15 cellular contexts compared by ENCODE assay signal in the genomic region with DNA sequence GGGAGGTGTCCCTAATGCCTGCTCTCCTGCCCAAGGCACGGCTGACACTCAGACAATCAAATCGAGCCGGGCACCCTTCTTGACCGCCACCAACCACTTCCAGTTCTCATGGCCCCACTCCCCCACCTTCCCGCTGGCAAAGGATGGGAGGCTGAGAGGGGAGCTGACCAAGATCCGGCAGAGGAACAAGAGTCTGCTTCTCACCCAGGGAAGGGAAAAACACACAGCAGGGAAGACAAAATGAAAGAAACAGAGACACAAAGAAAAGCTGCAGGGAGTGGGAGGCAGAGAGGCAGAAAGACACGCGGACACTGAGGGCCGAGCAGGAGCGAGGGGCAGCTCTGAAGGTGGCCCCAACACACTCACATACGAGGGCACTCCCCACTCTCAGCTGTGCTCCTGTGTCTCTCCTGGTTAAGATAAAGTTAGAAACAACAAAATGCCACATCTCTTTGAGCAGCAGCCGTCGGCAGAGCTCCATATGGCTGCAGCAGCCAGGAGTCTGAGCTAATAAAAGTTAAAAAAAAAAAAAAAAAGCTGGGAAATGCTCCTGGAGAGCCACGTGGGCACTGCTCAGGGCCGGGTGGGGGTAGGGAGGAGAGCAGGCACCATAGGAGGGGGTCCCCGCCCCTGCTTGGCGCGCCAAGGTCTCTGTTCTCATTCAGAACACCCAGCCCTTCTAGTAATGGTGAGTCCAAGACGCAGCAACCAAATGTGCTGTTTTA. TPM values are rescaled to one million over a fixed set of nuclear protein-coding genes. Genes with fewer than 3 reads are reported as not detected.
DNase-seq lines count a peak whose midpoint lies in the region; ATAC-seq and TF ChIP-seq lines count a peak whose summit lies in the region.
"Had no signal": no experiment of that assay in that cellular context is flagged by ENCODE, and none has a peak within 500 bp of the region (broad histone marks: within the 10 kb centered on the region; RNA-seq: fewer than 3 reads in every experiment).

No MANE protein-coding gene starts in this region.

- H3K27ac Mint-ChIP-seq in nephron, result peak overlapping the region in 2 of 3 experiments; percentile 84

- no peak for TF ChIP-seq RAD21 in IMR-90 (IDR thresholded peaks at IDR 0.05; ENCODE audit: low read length)

- peaks cover 49% of the 10 kb centered on the region for H3K4me1 Mint-ChIP-seq in nephron

- H3K27me3 ChIP-seq in A673 (replicated peaks; ENCODE audit: insufficient read depth, low read depth, low read length, poor library complexity) (no peaks in the 10 kb centered on the region), IMR-90 (ENCODE audit: control insufficient read depth, insufficient read depth, low read length) (peaks cover 6% of the 10 kb centered on the region; the same call in 1 of the 2 replicates), dorsolateral prefrontal cortex (no peaks in the 10 kb centered on the region)
- H3K27me3 ChIP-seq: neutrophil had no signal

- H3K79me1 ChIP-seq in IMR-90 (ENCODE audit: low read depth in 1 of 2, low read length in 2 of 2), result no peaks in the 10 kb centered on the region

- H2AFZ ChIP-seq in IMR-90 (replicated peaks; ENCODE audit: low read length, poor library complexity), result peak overlapping the region; percentile 78

- no peak overlapping the region for H2BK20ac ChIP-seq in IMR-90 (ENCODE audit: low read depth, low read length)

- no peak overlapping the region; the same call in 1 of the 2 replicates for H3K4ac ChIP-seq in IMR-90 (ENCODE audit: low read depth, low read length)

- H4K5ac ChIP-seq in IMR-90 (ENCODE audit: low read depth, low read length), result no peak overlapping the region; the same call in 1 of the 2 replicates

- TF ChIP-seq POLR2A in IMR-90 (IDR thresholded peaks at IDR 0.05; ENCODE audit: low read depth, low read length), result no peak

- H2BK120ac ChIP-seq in IMR-90 (ENCODE audit: low read depth, low read length), result no peak overlapping the region

- intact Hi-C loops in A673 (cut with micrococcal nuclease; ENCODE audit: unreplicated experiment) (no loop called here), IMR-90 (cut with micrococcal nuclease) (no loop called here), dorsolateral prefrontal cortex (cut with DNase I) (no loop called here), posterior vena cava (cut with DNase I) (no loop called here)

- H3K27ac ChIP-seq in A673 (ENCODE audit: low read depth, low read length, poor library complexity, severe bottlenecking) (no peak overlapping the region), IMR-90 (ENCODE audit: insufficient read depth, low read length) (no peak overlapping the region), dorsolateral prefrontal cortex (peak overlapping the region in 29 of 59 donors; percentile 2 to 67 (median 43))
- H3K27ac ChIP-seq: lower lobe of right lung, neutrophil had no signal

- H3K9me1 ChIP-seq in IMR-90 (ENCODE audit: insufficient read depth, low read length), result no peaks in the 10 kb centered on the region; the same call in 1 of the 2 replicates

- no peak overlapping the region for H2BK5ac ChIP-seq in IMR-90 (ENCODE audit: low read depth, low read length, poor library complexity, severe bottlenecking)

- no peak for ATAC-seq in IMR-90 (ENCODE audit: low read depth)
- ATAC-seq: lower lobe of right lung, PC-3 had no signal

- dilution Hi-C loops in IMR-90 (cut with HindIII; ENCODE audit: low sequenced_read_pairs, unreplicated experiment), result no loop called here

- CTCF ChIA-PET in A673 (lab: Charles Lee) (interaction anchor here (0.5 to 0.6 kb wide), 2 partner anchors 22 to 856 kb away, joined by 3 read pairs; no protein-coding TSS in a partner anchor), IMR-90 (lab: Yijun Ruan, JAX) (no interaction called here)

- H3K4me3 Mint-ChIP-seq in nephron, result peak overlapping the region; percentile 38 to 54 (median 48)

- H3K56ac ChIP-seq in IMR-90 (ENCODE audit: extremely low read depth, insufficient read depth, low read length), result no peak overlapping the region

- no peak overlapping the region for H2AK9ac ChIP-seq in IMR-90 (replicated peaks; ENCODE audit: low read depth, low read length, poor library complexity)

- in situ Hi-C loops in IMR-90 (cut with MboI; ENCODE audit: low sequenced_read_pairs), result no loop called here

- H3K14ac ChIP-seq in IMR-90 (replicated peaks; ENCODE audit: low read depth, low read length), result no peak overlapping the region; the same call in 1 of the 2 replicates

- H3K36me3 Mint-ChIP-seq in nephron (ENCODE audit: low read depth), result no peaks in the 10 kb centered on the region

- DNase-seq in A673 (ENCODE audit: low spot score), result no peak
- DNase-seq in IMR-90, result no peak
- DNase-seq in dorsolateral prefrontal cortex, result no peak
- no peak for DNase-seq in NCI-H524 treated with DMSO at 0.1 percent for 48 hours (lab: John Stamatoyannopoulos, UW)
- no peak for DNase-seq in NCI-H748 treated with DMSO at 0.1 percent for 48 hours (lab: John Stamatoyannopoulos, UW)
- DNase-seq in dermis blood vessel endothelial cell, result no peak
- no peak for DNase-seq in posterior vena cava (ENCODE audit: low spot score)
- DNase-seq: ACHN, Calu3, erythroblast, lower lobe of right lung, NCI-H226, PC-3 had no signal

- POLR2A ChIA-PET in A673 (lab: Charles Lee; ENCODE audit: low non-redundant PET) (no interaction called here), IMR-90 (lab: Charles Lee; ENCODE audit: unreplicated experiment) (no interaction called here)

- peak overlapping the region; percentile 16; the same call in 1 of the 2 replicates for H3K4me2 ChIP-seq in IMR-90 (ENCODE audit: low read depth, low read length)

- WGBS in IMR-90 (ENCODE audit: extremely low coverage in 2 of 2, insufficient read length in 1 of 2), 2 experiments, result 60% methylated on average over 2 of the region's 19 CpGs; no CpG with 5 or more reads in 1 of the 2 experiments

- H4K20me1 ChIP-seq in IMR-90 (ENCODE audit: insufficient read depth, low read length), result no peaks in the 10 kb centered on the region

- 0 out of 2 replicates have a peak overlapping the region, but pooled peaks have one; percentile 80 for H3K23ac ChIP-seq in IMR-90 (ENCODE audit: low read depth, low read length)

- H3K4me3 ChIP-seq in A673 (ENCODE audit: low read depth, low read length, poor library complexity, severe bottlenecking), result no peak overlapping the region
- H3K4me3 ChIP-seq in IMR-90 (ENCODE audit: insufficient read depth, low read depth, low read length), result no peak overlapping the region
- peak overlapping the region in 44 of 59 donors; percentile 2 to 54 (median 30) for H3K4me3 ChIP-seq in dorsolateral prefrontal cortex
- H3K4me3 ChIP-seq: lower lobe of right lung had no signal

- BruUV-seq in A673 (replicated peaks; lab: Mats Ljungman, UMichigan) (TSS peak; percentile 27), IMR-90 (replicated peaks; lab: Mats Ljungman, UMichigan) (no TSS peak)

- H3K4me1 ChIP-seq in A673 (ENCODE audit: insufficient read depth, low read length, poor library complexity, severe bottlenecking), result peaks cover 29% of the 10 kb centered on the region
- H3K4me1 ChIP-seq in IMR-90 (ENCODE audit: control insufficient read depth, insufficient read depth, low read length), result peaks cover 8% of the 10 kb centered on the region

- H3K36me3 ChIP-seq in A673 (ENCODE audit: insufficient read depth, low read length, poor library complexity, severe bottlenecking), result no peaks in the 10 kb centered on the region
- H3K36me3 ChIP-seq in IMR-90 (ENCODE audit: control insufficient read depth, insufficient read depth, low read length), result no peaks in the 10 kb centered on the region
- H3K36me3 ChIP-seq: lower lobe of right lung had no signal

- TF ChIP-seq CTCF in A673 (conservative IDR thresholded peaks at IDR 0.05; ENCODE audit: low read depth, low read length) (no peak), IMR-90 (conservative IDR thresholded peaks at IDR 0.05; ENCODE audit: low read depth, low read length) (no peak), dorsolateral prefrontal cortex (IDR thresholded peaks at IDR 0.05 in 54 of 56, conservative IDR thresholded peaks at IDR 0.05 in 2 of 56; ENCODE audit: low read depth in 1 of 56, partially characterized antibody in 56 of 56) (no peak), nephron (IDR thresholded peaks at IDR 0.05; ENCODE audit: unreplicated experiment in 3 of 3) (no peak)

- no peak overlapping the region for H3K9ac ChIP-seq in IMR-90 (ENCODE audit: low read depth, low read length)

- H3K27me3 Mint-ChIP-seq in nephron (ENCODE audit: low read depth), result peaks cover 11% of the 10 kb centered on the region

- no peak overlapping the region; the same call in 1 of the 2 replicates for H3K18ac ChIP-seq in IMR-90 (ENCODE audit: low read depth, low read length)

- H3K9me3 ChIP-seq in A673 (ENCODE audit: low read depth, low read length, poor library complexity, severe bottlenecking), result no peaks in the 10 kb centered on the region
- H3K9me3 ChIP-seq in IMR-90 (ENCODE audit: control insufficient read depth, insufficient read depth, low read length), result no peaks in the 10 kb centered on the region
- H3K9me3 ChIP-seq: lower lobe of right lung, neutrophil had no signal

- no peak overlapping the region for H2AK5ac ChIP-seq in IMR-90 (ENCODE audit: low read depth, low read length)

- H4K91ac ChIP-seq in IMR-90 (ENCODE audit: insufficient read depth, low read depth, low read length), result no peak overlapping the region

- H3K9me3 Mint-ChIP-seq in nephron, result no peaks in the 10 kb centered on the region

- no peak overlapping the region for H2BK15ac ChIP-seq in IMR-90 (ENCODE audit: low read depth, low read length)

- no peak overlapping the region for H4K8ac ChIP-seq in IMR-90 (ENCODE audit: low read depth in 2 of 2, low read length in 2 of 2)

TF ChIP-seq in IMR-90, 13 proteins besides CTCF, POLR2A, EP300 and RAD21 (continues in another document):
- TF ChIP-seq SMC3 (IDR thresholded peaks at IDR 0.05; ENCODE audit: low read depth, low read length), result no peak
- TF ChIP-seq ELK1 (IDR thresholded peaks at IDR 0.05; ENCODE audit: borderline replicate concordance, low read depth, low read length), result no peak
- no peak for TF ChIP-seq BHLHE40 (IDR thresholded peaks at IDR 0.05; ENCODE audit: low read depth, low read length)
- no peak for TF ChIP-seq MAZ (IDR thresholded peaks at IDR 0.05; ENCODE audit: borderline replicate concordance, low read depth, low read length)

RNA-seq across cellular contexts. Expression of gene LRRC75A, which starts 7.4 kb away (rescaled TPM):
- 2.8 and 3.6 TPM in 2 replicates for total RNA-seq in A673 (2021)
- total RNA-seq in IMR-90 (2012; rRNA removed), result 0.56 and 0.72 TPM in 2 replicates
- 0.89 and 1.0 TPM in 2 replicates for polyA plus RNA-seq in IMR-90 (2012; rRNA removed)
- 0.05 and 1.0 TPM in 2 replicates for polyA plus RNA-seq in IMR-90 (2012; cell fraction: cytosol; rRNA removed)
- polyA plus RNA-seq in IMR-90 (2012; cell fraction: nucleus; rRNA removed; ENCODE audit: low replicate concordance), result 2.2 and 3.2 TPM in 2 replicates
- total RNA-seq in dorsolateral prefrontal cortex, result 10 to 100 TPM in 77 of 120 experiments, 1 to 10 TPM in 43; 5.5 to 19.8 (median 11.0) TPM
- 2.6 and 4.5 TPM in 2 replicates for total RNA-seq in dermis blood vessel endothelial cell
- total RNA-seq in posterior vena cava, result 1 to 10 TPM; 2.3 to 3.0 TPM

Comparison
In these comparisons a context has a peak if more than half of its experiments do, and no peak if none do; other contexts are left out.
1. H3K4me3 ChIP-seq: peak in dorsolateral prefrontal cortex (44 of 59); none in A673 (single experiment) and IMR-90 (single experiment).